13 cellular contexts compared by ENCODE assay signal in the genomic region with DNA sequence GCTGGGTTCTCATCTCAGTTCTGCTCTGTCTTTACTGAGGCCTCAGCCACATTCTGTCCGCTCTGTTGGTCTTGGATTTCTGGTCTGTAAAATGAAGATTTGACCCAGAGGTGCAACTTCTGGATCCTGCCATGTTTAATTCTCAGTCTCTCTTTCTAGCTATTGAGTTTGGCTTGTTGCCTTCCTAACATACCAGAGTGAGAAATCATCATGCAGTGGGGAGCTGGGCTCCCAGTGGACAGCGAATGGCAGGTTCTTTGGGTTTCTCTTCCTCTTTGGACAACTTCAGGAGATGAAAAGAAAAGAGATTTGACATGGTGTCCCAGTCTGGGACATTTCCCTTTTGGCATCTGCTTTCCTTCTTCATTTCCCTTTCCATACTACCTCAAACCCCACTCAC.
A peak's percentile ranks its signal among the peaks of the same experiment; 100 is the strongest.
DNase-seq lines count a peak whose midpoint lies in the region; FAIRE-seq and TF ChIP-seq lines count a peak whose summit lies in the region.
"Had no signal": no experiment of that assay in that cellular context is flagged by ENCODE, and none has a peak within 500 bp of the region (broad histone marks: within the 10 kb centered on the region; RNA-seq: fewer than 3 reads in every experiment).

No MANE protein-coding gene starts in this region.

- TF ChIP-seq EP300 in Ishikawa (IDR thresholded peaks at IDR 0.05; ENCODE audit: borderline replicate concordance), result no peak

- H3K79me2 ChIP-seq in mammary epithelial cell (ENCODE audit: insufficient read depth, low read length), result no peaks in the 10 kb centered on the region
- H3K79me2 ChIP-seq in keratinocyte (ENCODE audit: control insufficient read depth, insufficient read depth, low read length), result no peaks in the 10 kb centered on the region

- H3K9ac ChIP-seq in mammary epithelial cell (ENCODE audit: insufficient read depth, low read length) (no peak overlapping the region), keratinocyte (ENCODE audit: control insufficient read depth, extremely low read depth, insufficient read depth, low read length) (no peak overlapping the region)

- H3K9me3 ChIP-seq in mammary epithelial cell (replicated peaks; ENCODE audit: insufficient read depth, low read length), result no peaks in the 10 kb centered on the region
- H3K9me3 ChIP-seq in keratinocyte (ENCODE audit: control insufficient read depth, low read depth, low read length), result no peaks in the 10 kb centered on the region

- dilution Hi-C loops in mammary epithelial cell (cut with HindIII; ENCODE audit: low sequenced_read_pairs), result no loop called here
- dilution Hi-C loops in keratinocyte (cut with MboI; ENCODE audit: extremely low pct_ligation_motif_present, low sequenced_read_pairs), result no loop called here

- H3K27ac ChIP-seq in mammary epithelial cell (ENCODE audit: insufficient read depth, low read depth, low read length) (no peak overlapping the region), keratinocyte (ENCODE audit: control insufficient read depth, insufficient read depth, low read length) (no peak overlapping the region)

- TF ChIP-seq CTCF in mammary epithelial cell (conservative IDR thresholded peaks at IDR 0.05 in 1 of 2, IDR thresholded peaks at IDR 0.05 in 1 of 2; ENCODE audit: extremely low read depth in 1 of 2, insufficient read depth in 1 of 2, low read depth in 1 of 2, low read length in 2 of 2) (no peak), keratinocyte (optimal IDR thresholded peaks at IDR 0.05 in 1 of 3, IDR thresholded peaks at IDR 0.05 in 1 of 3, conservative IDR thresholded peaks at IDR 0.05 in 1 of 3; ENCODE audit: extremely low read depth in 1 of 3, insufficient read depth in 2 of 3, low read length in 3 of 3) (no peak)

- DNase-seq in AG08395 (ENCODE audit: low spot score) (peak; percentile 70), mammary epithelial cell (peak; percentile 50), keratinocyte (ENCODE audit: low read depth, low spot score) (no peak), NCI-H2196 (lab: John Stamatoyannopoulos, UW; ENCODE audit: unreplicated experiment) (no peak), NCI-H146 treated with DMSO at 0.1 percent for 48 hours (lab: John Stamatoyannopoulos, UW; ENCODE audit: unreplicated experiment) (no peak), NAMALWA (ENCODE audit: low spot score) (no peak)
- DNase-seq in activated CD4-positive, alpha-beta T cell treated with anti-CD3 and anti-CD28 coated beads for 4 hours, result no peak
- DNase-seq: activated CD4-positive, alpha-beta T cell treated with anti-CD3 and anti-CD28 coated beads for 1 hour; COR-L47; erythroblast; stimulated activated CD4-positive, alpha-beta T cell treated with anti-CD3 and anti-CD28 coated beads, Interleukin-1b, Interleukin-23, amount 100 ng/mL, for 48 hours had no signal

- BruUV-seq in mammary epithelial cell (replicated peaks; lab: Mats Ljungman, UMichigan), result no TSS peak

- CTCF ChIA-PET in mammary epithelial cell (lab: Charles Lee; ENCODE audit: low non-redundant PET), result no interaction called here

- intact Hi-C loops in mammary epithelial cell (cut with micrococcal nuclease), result no loop called here

- H3K4me3 ChIP-seq in mammary epithelial cell (replicated peaks in 1 of 3; ENCODE audit: insufficient read depth in 1 of 3, low read depth in 2 of 3, low read length in 3 of 3), result no peak overlapping the region
- no peak overlapping the region for H3K4me3 ChIP-seq in keratinocyte (ENCODE audit: control insufficient read depth in 2 of 3, extremely low read depth in 1 of 3, insufficient read depth in 2 of 3, low read depth in 1 of 3, low read length in 3 of 3)
- H3K4me3 ChIP-seq: lung had no signal

- TF ChIP-seq RAD21 in Ishikawa (IDR thresholded peaks at IDR 0.05; ENCODE audit: low read depth), result no peak

- 82% methylated on average over 2 of the region's 2 CpGs for WGBS in mammary epithelial cell (ENCODE audit: low coverage, missing lambda C conversion rate)

- peak; percentile 94 for FAIRE-seq in keratinocyte (lab: Jason Lieb, UNC)

- H3K27me3 ChIP-seq in mammary epithelial cell (ENCODE audit: insufficient read depth, low read length), result no peaks in the 10 kb centered on the region
- H3K27me3 ChIP-seq in keratinocyte (ENCODE audit: control insufficient read depth, extremely low read depth, insufficient read depth, low read length), result no peaks in the 10 kb centered on the region

- H3K4me2 ChIP-seq in mammary epithelial cell (ENCODE audit: insufficient read depth, low read depth, low read length) (peak overlapping the region; percentile 1), keratinocyte (ENCODE audit: control insufficient read depth, extremely low read depth, insufficient read depth, low read depth, low read length) (peak overlapping the region; percentile 42)

- H3K36me3 ChIP-seq in mammary epithelial cell (ENCODE audit: insufficient read depth, low read length), result no peaks in the 10 kb centered on the region
- no peaks in the 10 kb centered on the region for H3K36me3 ChIP-seq in keratinocyte (ENCODE audit: control insufficient read depth in 2 of 2, extremely low read depth in 1 of 2, insufficient read depth in 2 of 2, low read length in 2 of 2)

- H2AFZ ChIP-seq in mammary epithelial cell (ENCODE audit: low read depth, low read length), result peak overlapping the region; percentile 50
- H2AFZ ChIP-seq in keratinocyte (ENCODE audit: control insufficient read depth, low read length), result no peak overlapping the region

- in situ Hi-C loops in mammary epithelial cell (cut with MboI; ENCODE audit: low sequenced_read_pairs in 2 of 2), result no loop called here

- H4K20me1 ChIP-seq in mammary epithelial cell (ENCODE audit: insufficient read depth, low read length) (no peaks in the 10 kb centered on the region), keratinocyte (ENCODE audit: control insufficient read depth, extremely low read depth, insufficient read depth, low read length) (no peaks in the 10 kb centered on the region)

- H3K9me1 ChIP-seq in keratinocyte (ENCODE audit: control insufficient read depth, extremely low read depth, insufficient read depth, low read length), result no peaks in the 10 kb centered on the region

- H3K4me1 ChIP-seq in mammary epithelial cell (ENCODE audit: insufficient read depth, low read length) (peaks cover 7% of the 10 kb centered on the region), keratinocyte (ENCODE audit: control insufficient read depth, extremely low read depth, insufficient read depth, low read length) (peaks cover 8% of the 10 kb centered on the region)

TF ChIP-seq in Ishikawa, 13 proteins besides CTCF, POLR2A, EP300 and RAD21:
- TF ChIP-seq CEBPB (IDR thresholded peaks at IDR 0.05) (no peak), TCF12 (IDR thresholded peaks at IDR 0.05; ENCODE audit: low read depth) (no peak), ZBTB7A (IDR thresholded peaks at IDR 0.05; ENCODE audit: low read depth) (no peak), EGR1 (IDR thresholded peaks at IDR 0.05) (no peak), NFIC (IDR thresholded peaks at IDR 0.05) (0 out of 2 replicates have a peak, but pooled peaks have one; percentile 34), REST (IDR thresholded peaks at IDR 0.05; ENCODE audit: low read depth) (no peak), TAF1 (IDR thresholded peaks at IDR 0.05; ENCODE audit: low read depth) (no peak), FOXM1 (IDR thresholded peaks at IDR 0.05; ENCODE audit: borderline replicate concordance, low read depth) (no peak), TEAD4 (IDR thresholded peaks at IDR 0.05) (peak; percentile 54), YY1 (IDR thresholded peaks at IDR 0.05; ENCODE audit: low read depth) (no peak), CREB1 (IDR thresholded peaks at IDR 0.05; ENCODE audit: low read depth) (no peak)
- TF ChIP-seq, protein P1, sequence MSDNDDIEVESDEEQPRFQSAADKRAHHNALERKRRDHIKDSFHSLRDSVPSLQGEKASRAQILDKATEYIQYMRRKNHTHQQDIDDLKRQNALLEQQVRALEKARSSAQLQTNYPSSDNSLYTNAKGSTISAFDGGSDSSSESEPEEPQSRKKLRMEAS (IDR thresholded peaks at IDR 0.05), result no peak
- TF ChIP-seq, protein P2, sequence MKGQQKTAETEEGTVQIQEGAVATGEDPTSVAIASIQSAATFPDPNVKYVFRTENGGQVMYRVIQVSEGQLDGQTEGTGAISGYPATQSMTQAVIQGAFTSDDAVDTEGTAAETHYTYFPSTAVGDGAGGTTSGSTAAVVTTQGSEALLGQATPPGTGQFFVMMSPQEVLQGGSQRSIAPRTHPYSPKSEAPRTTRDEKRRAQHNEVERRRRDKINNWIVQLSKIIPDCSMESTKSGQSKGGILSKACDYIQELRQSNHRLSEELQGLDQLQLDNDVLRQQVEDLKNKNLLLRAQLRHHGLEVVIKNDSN (IDR thresholded peaks at IDR 0.05), result no peak

Comparison
In these comparisons a context has a peak if more than half of its experiments do, and no peak if none do; other contexts are left out.
1. DNase-seq: peak in AG08395 (single experiment) and mammary epithelial cell (single experiment); none in keratinocyte (single experiment), activated CD4-positive, alpha-beta T cell treated with anti-CD3 and anti-CD28 coated beads for 4 hours (0 of 2), NCI-H2196 (single experiment), NCI-H146 treated with DMSO at 0.1 percent for 48 hours (single experiment) and NAMALWA (single experiment).